1 cellular context compared by ENCODE assay signal in the genomic region with DNA sequence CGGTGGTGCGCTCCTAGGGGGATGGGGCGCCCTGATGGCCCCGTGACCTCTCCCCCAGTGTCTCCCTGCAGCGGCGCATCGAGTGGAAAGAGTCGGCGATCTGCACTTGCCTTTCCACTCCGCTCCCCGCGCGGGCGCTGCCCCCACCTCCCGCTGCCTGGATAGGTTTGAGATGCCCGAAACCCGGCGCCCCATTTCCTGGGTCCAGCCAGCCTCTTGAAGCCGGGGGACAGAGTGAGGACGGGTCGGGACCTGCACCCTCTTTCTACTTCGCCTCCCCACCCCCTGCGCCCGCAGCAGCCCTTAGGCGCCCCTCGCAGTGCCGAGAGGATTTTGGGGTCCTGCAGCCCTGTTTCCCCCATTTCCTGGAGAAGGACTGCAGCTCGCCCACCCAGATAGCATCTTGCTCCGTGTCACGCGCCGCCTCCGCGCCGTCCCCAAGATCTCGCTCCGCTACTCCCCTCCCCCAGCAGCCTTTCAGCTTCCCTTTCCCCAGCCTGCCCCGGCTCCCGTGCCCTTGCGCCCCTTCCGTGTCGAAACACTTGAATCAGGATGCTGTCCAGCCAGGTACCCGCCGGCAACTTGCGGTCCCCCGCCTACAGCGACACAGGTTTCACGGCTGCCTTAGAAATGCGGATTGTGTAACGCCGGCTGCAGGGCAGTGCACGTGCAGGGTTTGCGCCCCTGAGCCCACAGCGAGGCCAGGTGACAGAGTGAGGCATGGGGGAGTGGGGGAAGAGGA.
TF ChIP-seq lines count a peak whose summit lies in the region.

No MANE protein-coding gene starts in this region.

TF ChIP-seq in SK-N-SH, 30 proteins besides CTCF, POLR2A, EP300 and RAD21 (continued from another document):
- peak; percentile 91 for TF ChIP-seq MXI1 (IDR thresholded peaks at IDR 0.05; ENCODE audit: low read depth, low read length)
